ENCODE assay signal across 8 cellular contexts in genomic region chr6:11232177-11232967, GRCh38. TPM values are rescaled to one million over a fixed set of nuclear protein-coding genes. Genes with fewer than 3 reads are reported as not detected.
DNase-seq lines count a peak whose midpoint lies in the region; ATAC-seq and TF ChIP-seq lines count a peak whose summit lies in the region.

Gene NEDD9 (minus strand): TSS chr6:11232668. CDS start chr6:11232515, 153 bp downstream.

- no peaks in the 10 kb centered on the region for H3K9me2 ChIP-seq in PC-9 (ENCODE audit: insufficient read depth)

- H3K9me3 ChIP-seq in PC-9 (ENCODE audit: insufficient read depth, low read depth) (no peaks in the 10 kb centered on the region), mucosa of rectum (ENCODE audit: control insufficient read depth in 2 of 2, low read length in 2 of 2) (no peaks in the 10 kb centered on the region)

- DNase-seq in DMS153 (lab: John Stamatoyannopoulos, UW) (peak; percentile 79), PC-9 (peak; percentile 90 to 96), erythroblast (lab: John Stamatoyannopoulos, UW) (peak; percentile 94 to 95)
- DNase-seq in Jurkat, Clone E6-1 (ENCODE audit: low read depth, low spot score) = peak; percentile 96
- DNase-seq in activated T-cell treated with anti-CD3 and anti-CD28 coated beads, Interleukin-2, amount 50 U/mL, for 1 hour = peak; percentile 90
- peak; percentile 94 for DNase-seq in stimulated activated CD8-positive, alpha-beta memory T cell treated with anti-CD3 and anti-CD28 coated beads, Interleukin-4, amount 100 ng/mL, for 48 hours

- peaks cover 47% of the 10 kb centered on the region for H3K79me2 ChIP-seq in PC-9 (ENCODE audit: low read depth)

- peaks cover 30% of the 10 kb centered on the region for H3K4me1 ChIP-seq in PC-9 (replicated peaks; ENCODE audit: insufficient read depth)
- peaks cover 11 to 16% of the 10 kb centered on the region in 2 donors for H3K4me1 ChIP-seq in mucosa of rectum (ENCODE audit: control insufficient read depth in 2 of 2, insufficient read depth in 2 of 2, low read length in 2 of 2)

- no peaks in the 10 kb centered on the region for H4K20me1 ChIP-seq in PC-9 (ENCODE audit: insufficient read depth)

- H3K36me3 ChIP-seq in PC-9 (ENCODE audit: low read depth) (no peaks in the 10 kb centered on the region), mucosa of rectum (ENCODE audit: control insufficient read depth in 2 of 2, insufficient read depth in 2 of 2, low read length in 2 of 2) (no peaks in the 10 kb centered on the region)

- peak within 1 kb of the TSS; percentile 69 for H3K4me3 ChIP-seq in Jurkat, Clone E6-1 (ENCODE audit: low read length)
- H3K4me3 ChIP-seq in PC-9 (peak within 1 kb of the TSS; percentile 81), mucosa of rectum (ENCODE audit: low read length in 2 of 2) (peak within 1 kb of the TSS; percentile 94 to 98)

- H2AFZ ChIP-seq in PC-9 = peak within 1 kb of the TSS; percentile 82

- peak; percentile 98 for ATAC-seq in GM21619 (IDR thresholded peaks at IDR 0.05; ENCODE audit: unreplicated experiment)

- TF ChIP-seq CTCF in PC-9 (conservative IDR thresholded peaks at IDR 0.05) = no peak

- H3F3A ChIP-seq in PC-9 (ENCODE audit: insufficient read depth, low read depth) = peaks cover 37% of the 10 kb centered on the region

- peak; percentile 88 for TF ChIP-seq POLR2A in erythroblast (IDR thresholded peaks at IDR 0.05; ENCODE audit: low read length)

- peak within 1 kb of the TSS; percentile 93 to 97 for H3K9ac ChIP-seq in mucosa of rectum (ENCODE audit: low read depth in 1 of 2, low read length in 2 of 2)

- BruUV-seq in PC-9 (replicated peaks; lab: Mats Ljungman, UMichigan) = TSS peak; percentile 63

- H3K27ac ChIP-seq in PC-9 (peak within 1 kb of the TSS; percentile 81), mucosa of rectum (ENCODE audit: low read depth in 2 of 2, low read length in 2 of 2) (peak within 1 kb of the TSS; percentile 91 to 95)

- no peaks in the 10 kb centered on the region for H3K27me3 ChIP-seq in PC-9 (ENCODE audit: insufficient read depth, low read depth)
- no peaks in the 10 kb centered on the region for H3K27me3 ChIP-seq in mucosa of rectum (ENCODE audit: control insufficient read depth in 2 of 2, insufficient read depth in 2 of 2, low read length in 2 of 2)

- H3K4me2 ChIP-seq in PC-9 = peak within 1 kb of the TSS; percentile 85

- intact Hi-C loops in PC-9 (cut with micrococcal nuclease; ENCODE audit: unreplicated experiment) = loop anchor here (1.0 to 5.0 kb wide), 8 partner anchors 86 to 264 kb away; partner anchors contain the start of gene SMIM13

- CTCF ChIA-PET in PC-9 (lab: Charles Lee) = interaction anchor here (0.6 to 1.7 kb wide), 4 partner anchors 95 to 797 kb away, joined by 4 to 8 read pairs (median 5); no protein-coding TSS in a partner anchor

- POLR2A ChIA-PET in PC-9 (lab: Charles Lee; ENCODE audit: unreplicated experiment) = interaction anchor here (0.5 to 1.7 kb wide), 42 partner anchors 9 to 1250 kb away, joined by 3 to 44 read pairs (median 6); partner anchors contain the start of genes SMIM13 and SYCP2L

RNA-seq across cellular contexts. Expression of gene NEDD9, which starts in this region (rescaled TPM):
- 5.3 TPM for polyA plus RNA-seq in Jurkat, Clone E6-1 (2012; ENCODE audit: insufficient read depth, insufficient read length)
- total RNA-seq in PC-9 (2021) = 35.8 and 57.5 TPM in 2 replicates

Comparison
In these comparisons a context has a peak if more than half of its experiments do, and no peak if none do; other contexts are left out.
1. Peak in every context shown above with its lines: DNase-seq, ATAC-seq, H3K4me3 ChIP-seq and H3K27ac ChIP-seq.